ENCODE assay signal across 21 cellular contexts in the genomic region with DNA sequence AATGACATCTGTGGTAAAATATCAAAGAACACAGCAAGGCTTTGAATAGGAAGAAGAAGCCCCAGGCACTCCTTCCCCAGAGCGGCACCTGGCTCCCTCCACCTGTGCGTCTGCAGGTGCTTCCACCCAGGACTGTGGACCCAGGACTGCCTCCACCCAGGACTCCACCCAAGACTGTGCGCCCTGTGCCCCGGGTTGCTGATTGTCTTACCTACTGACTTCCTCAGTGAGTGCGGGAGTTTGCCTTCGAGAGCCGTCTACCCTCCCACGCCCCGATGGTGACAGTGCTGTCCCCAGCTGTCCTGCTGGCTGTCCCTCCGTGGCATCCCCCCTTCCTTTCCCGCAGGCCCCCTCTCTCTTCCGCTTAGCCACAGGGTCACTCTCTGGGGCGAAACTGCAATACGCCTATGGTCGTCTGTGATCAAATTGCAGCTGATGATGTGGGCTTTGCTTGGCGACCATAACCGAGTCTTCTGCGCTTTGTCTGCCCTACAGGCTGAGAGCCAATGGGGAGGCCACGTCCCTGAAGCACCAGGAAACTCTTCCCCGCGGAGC. TPM values are rescaled to one million over a fixed set of nuclear protein-coding genes. Genes with fewer than 3 reads are reported as not detected.
DNase-seq lines count a peak whose midpoint lies in the region; ATAC-seq lines count a peak whose summit lies in the region.
"Had no signal": no experiment of that assay in that cellular context is flagged by ENCODE, and none has a peak within 500 bp of the region (broad histone marks: within the 10 kb centered on the region; RNA-seq: fewer than 3 reads in every experiment).

No MANE protein-coding gene starts in this region.

- CTCF ChIA-PET in activated naive CD4-positive, alpha-beta T cell treated with anti-CD3 and anti-CD28 coated beads for 36 hours (lab: Charles Lee) = interaction anchor here (1.6 kb wide), 1 partner anchor 12 kb away, joined by 6 read pairs; no protein-coding TSS in a partner anchor

- peaks cover 52% of the 10 kb centered on the region for H3K4me1 Mint-ChIP-seq in T-helper 2 cell treated with Interferon-gamma antibody and Interleukin-4, amounts not matched to agents 5 μg/mL and 100 μg/mL, for 36 hours (ENCODE audit: low read depth)
- peaks cover 56% of the 10 kb centered on the region for H3K4me1 Mint-ChIP-seq in activated naive CD4-positive, alpha-beta T cell treated with anti-CD3 and anti-CD28 coated beads, Interleukin-2, amount 50 U/mL, for 24 hours
- H3K4me1 Mint-ChIP-seq in activated naive CD4-positive, alpha-beta T cell treated with anti-CD3 and anti-CD28 coated beads for 36 hours (ENCODE audit: low read depth) = peaks cover 48% of the 10 kb centered on the region

- intact Hi-C loops in activated naive CD4-positive, alpha-beta T cell treated with anti-CD3 and anti-CD28 coated beads for 36 hours (cut with micrococcal nuclease) = no loop called here

- H3K4me3 Mint-ChIP-seq in T-helper 2 cell treated with Interferon-gamma antibody and Interleukin-4, amounts not matched to agents 5 μg/mL and 100 μg/mL, for 36 hours = no peak overlapping the region
- H3K4me3 Mint-ChIP-seq in activated naive CD4-positive, alpha-beta T cell treated with anti-CD3 and anti-CD28 coated beads, Interleukin-2, amount 50 U/mL, for 24 hours = peak overlapping the region; percentile 20
- H3K4me3 Mint-ChIP-seq in activated naive CD4-positive, alpha-beta T cell treated with anti-CD3 and anti-CD28 coated beads for 36 hours = no peak overlapping the region
- H3K4me3 Mint-ChIP-seq: CD14-positive monocyte had no signal

- no peaks in the 10 kb centered on the region for H3K9me3 Mint-ChIP-seq in T-helper 2 cell treated with Interferon-gamma antibody and Interleukin-4, amounts not matched to agents 5 μg/mL and 100 μg/mL, for 36 hours
- no peaks in the 10 kb centered on the region for H3K9me3 Mint-ChIP-seq in activated naive CD4-positive, alpha-beta T cell treated with anti-CD3 and anti-CD28 coated beads, Interleukin-2, amount 50 U/mL, for 24 hours
- no peaks in the 10 kb centered on the region for H3K9me3 Mint-ChIP-seq in activated naive CD4-positive, alpha-beta T cell treated with anti-CD3 and anti-CD28 coated beads for 36 hours

- no peaks in the 10 kb centered on the region for H3K27me3 Mint-ChIP-seq in T-helper 2 cell treated with Interferon-gamma antibody and Interleukin-4, amounts not matched to agents 5 μg/mL and 100 μg/mL, for 36 hours (ENCODE audit: low read depth)
- no peaks in the 10 kb centered on the region for H3K27me3 Mint-ChIP-seq in activated naive CD4-positive, alpha-beta T cell treated with anti-CD3 and anti-CD28 coated beads, Interleukin-2, amount 50 U/mL, for 24 hours
- no peaks in the 10 kb centered on the region for H3K27me3 Mint-ChIP-seq in activated naive CD4-positive, alpha-beta T cell treated with anti-CD3 and anti-CD28 coated beads for 36 hours (ENCODE audit: low read depth)

- no peaks in the 10 kb centered on the region for H3K36me3 Mint-ChIP-seq in T-helper 2 cell treated with Interferon-gamma antibody and Interleukin-4, amounts not matched to agents 5 μg/mL and 100 μg/mL, for 36 hours (ENCODE audit: low read depth)
- no peaks in the 10 kb centered on the region for H3K36me3 Mint-ChIP-seq in activated naive CD4-positive, alpha-beta T cell treated with anti-CD3 and anti-CD28 coated beads, Interleukin-2, amount 50 U/mL, for 24 hours
- H3K36me3 Mint-ChIP-seq in activated naive CD4-positive, alpha-beta T cell treated with anti-CD3 and anti-CD28 coated beads for 36 hours (ENCODE audit: low read depth) = no peaks in the 10 kb centered on the region
- H3K36me3 Mint-ChIP-seq: CD14-positive monocyte had no signal

- ATAC-seq in GM18858 (IDR thresholded peaks at IDR 0.05; ENCODE audit: unreplicated experiment) (no peak), HG02970 (IDR thresholded peaks at IDR 0.05; ENCODE audit: low FRiP score, unreplicated experiment) (no peak)
- ATAC-seq: HepG2 had no signal

- H3K27ac Mint-ChIP-seq in T-helper 2 cell treated with Interferon-gamma antibody and Interleukin-4, amounts not matched to agents 5 μg/mL and 100 μg/mL, for 36 hours = peak overlapping the region; percentile 15
- H3K27ac Mint-ChIP-seq in activated naive CD4-positive, alpha-beta T cell treated with anti-CD3 and anti-CD28 coated beads, Interleukin-2, amount 50 U/mL, for 24 hours = no peak overlapping the region
- H3K27ac Mint-ChIP-seq in activated naive CD4-positive, alpha-beta T cell treated with anti-CD3 and anti-CD28 coated beads for 36 hours = no peak overlapping the region
- H3K27ac Mint-ChIP-seq: CD14-positive monocyte had no signal

- DNase-seq in T-helper 2 cell treated with Interferon-gamma antibody and Interleukin-4, amounts not matched to agents 5 μg/mL and 100 μg/mL, for 36 hours (ENCODE audit: low spot score) = no peak
- DNase-seq in T-helper 2 cell (no peak), mesenteric fat pad (ENCODE audit: low spot score) (peak; percentile 75)
- no peak for DNase-seq in activated naive CD4-positive, alpha-beta T cell treated with anti-CD3 and anti-CD28 coated beads for 36 hours
- DNase-seq in activated effector memory CD4-positive, alpha-beta T cell treated with anti-CD3 and anti-CD28 coated beads, Interleukin-2, amount 50 U/mL, for 16 hours = no peak
- DNase-seq: COR-L47, DMS 273 treated with DMSO at 0.1 percent for 48 hours, DND-41, KBM-7, NCI-H1105 treated with DMSO at 0.1 percent for 48 hours, NCI-H187, NCI-H2227 treated with DMSO at 0.1 percent for 48 hours, NCI-H510A treated with DMSO at 0.1 percent for 48 hours, NCI-H82 had no signal

RNA-seq across cellular contexts. Expression of gene IRF4, which starts 52.1 kb away (rescaled TPM):
- total RNA-seq in activated naive CD4-positive, alpha-beta T cell treated with anti-CD3 and anti-CD28 coated beads for 36 hours = 100 to 1,000 TPM; 500 to 504 TPM
- total RNA-seq in mesenteric fat pad = 6.3 TPM
- total RNA-seq: G401, H4 had no signal

Comparison
In these comparisons a context has a peak if more than half of its experiments do, and no peak if none do; other contexts are left out.
1. RNA of gene IRF4, which starts 52.1 kb away (total RNA-seq): 500 to 504 TPM in activated naive CD4-positive, alpha-beta T cell treated with anti-CD3 and anti-CD28 coated beads for 36 hours; 6.3 TPM in mesenteric fat pad (single experiment); every median in the first group is over 10 times any median in the second.